ENCODE assay signal across 1 cellular context in genomic region chr19:56837892-56838679, GRCh38.
TF ChIP-seq lines count a peak whose summit lies in the region.

No MANE protein-coding gene starts in this region.

TF ChIP-seq in HepG2, 621 proteins besides CTCF, POLR2A, EP300 and RAD21 (continued from another document and continues in another):
- TF ChIP-seq ZUFSP (CRISPR knock-in tag; IDR thresholded peaks at IDR 0.05; ENCODE audit: borderline replicate concordance): no peak
- TF ChIP-seq TEAD3 (CRISPR knock-in tag; optimal IDR thresholded peaks at IDR 0.05; ENCODE audit: borderline replicate concordance): no peak
- TF ChIP-seq SIX1 (CRISPR knock-in tag; IDR thresholded peaks at IDR 0.05; ENCODE audit: borderline replicate concordance): no peak
- TF ChIP-seq ZBTB40 (IDR thresholded peaks at IDR 0.05): no peak
- TF ChIP-seq ZBTB40 (CRISPR knock-in tag; IDR thresholded peaks at IDR 0.05): 0 out of 2 replicates have a peak, but pooled peaks have one; percentile 0
- TF ChIP-seq KLF16 (CRISPR knock-in tag; IDR thresholded peaks at IDR 0.05): 0 out of 4 replicates have a peak, but pooled peaks of 1 of the 2 experiments have one; percentile 30
- no peak for TF ChIP-seq ZNF253 (CRISPR knock-in tag; IDR thresholded peaks at IDR 0.05; ENCODE audit: borderline replicate concordance)
- TF ChIP-seq ZNF274 (CRISPR knock-in tag; IDR thresholded peaks at IDR 0.05): no peak
- no peak for TF ChIP-seq ZNF598 (CRISPR knock-in tag; IDR thresholded peaks at IDR 0.05; ENCODE audit: borderline replicate concordance)
- no peak for TF ChIP-seq PHF21A (CRISPR knock-in tag; IDR thresholded peaks at IDR 0.05)
- no peak for TF ChIP-seq CSRNP2 (CRISPR knock-in tag; conservative IDR thresholded peaks at IDR 0.05; ENCODE audit: low read depth)
- TF ChIP-seq ZNF580 (CRISPR knock-in tag; IDR thresholded peaks at IDR 0.05; ENCODE audit: borderline replicate concordance, low read depth): no peak
- 0 out of 2 replicates have a peak, but pooled peaks have one; percentile 53 for TF ChIP-seq ETS1 (CRISPR knock-in tag; IDR thresholded peaks at IDR 0.05)
- no peak for TF ChIP-seq NCOA2 (CRISPR knock-in tag; IDR thresholded peaks at IDR 0.05)
- no peak for TF ChIP-seq MLXIP (CRISPR knock-in tag; IDR thresholded peaks at IDR 0.05; ENCODE audit: borderline replicate concordance)
- TF ChIP-seq MAZ (IDR thresholded peaks at IDR 0.05; ENCODE audit: borderline replicate concordance, low read depth, low read length): no peak
- TF ChIP-seq MAZ (CRISPR knock-in tag; IDR thresholded peaks at IDR 0.05; ENCODE audit: low read depth): 0 out of 2 replicates have a peak, but pooled peaks have one; percentile 11
- TF ChIP-seq FOXA1 (IDR thresholded peaks at IDR 0.05): no peak
- 0 out of 2 replicates have a peak, but pooled peaks have one; percentile 4 for TF ChIP-seq FOXA1 (CRISPR knock-in tag; IDR thresholded peaks at IDR 0.05)
- TF ChIP-seq SYNCRIP (IDR thresholded peaks at IDR 0.05; ENCODE audit: insufficient read depth, low read depth, low read length): no peak
- no peak for TF ChIP-seq MZF1 (CRISPR knock-in tag; IDR thresholded peaks at IDR 0.05; ENCODE audit: borderline replicate concordance)
- no peak for TF ChIP-seq ZNF3 (CRISPR knock-in tag; IDR thresholded peaks at IDR 0.05)
- no peak for TF ChIP-seq RXRB (CRISPR knock-in tag; IDR thresholded peaks at IDR 0.05; ENCODE audit: borderline replicate concordance)
- no peak for TF ChIP-seq ZNF333 (CRISPR knock-in tag; IDR thresholded peaks at IDR 0.05; ENCODE audit: borderline replicate concordance)
- no peak for TF ChIP-seq ZGPAT (CRISPR knock-in tag; IDR thresholded peaks at IDR 0.05)
- no peak for TF ChIP-seq ZBTB46 (CRISPR knock-in tag; IDR thresholded peaks at IDR 0.05; ENCODE audit: borderline replicate concordance)
- no peak for TF ChIP-seq CREM (IDR thresholded peaks at IDR 0.05)
- TF ChIP-seq CREM (CRISPR knock-in tag; IDR thresholded peaks at IDR 0.05): no peak
- no peak for TF ChIP-seq ZSCAN29 (CRISPR knock-in tag; conservative IDR thresholded peaks at IDR 0.05)
- no peak; the same call in 1 of the 2 replicates for TF ChIP-seq ZNF468 (CRISPR knock-in tag; IDR thresholded peaks at IDR 0.05)
- TF ChIP-seq FOXK1 (CRISPR knock-in tag; IDR thresholded peaks at IDR 0.05; ENCODE audit: borderline replicate concordance, low read depth): no peak
- TF ChIP-seq FOSL2 (CRISPR knock-in tag; IDR thresholded peaks at IDR 0.05): no peak
- TF ChIP-seq MXD4 (CRISPR knock-in tag; IDR thresholded peaks at IDR 0.05): no peak
- no peak for TF ChIP-seq FOXK2 (IDR thresholded peaks at IDR 0.05)
- no peak for TF ChIP-seq BRCA1 (CRISPR knock-in tag; IDR thresholded peaks at IDR 0.05)
- peak; percentile 73; the same call in 1 of the 2 replicates for TF ChIP-seq MTF1 (CRISPR knock-in tag; IDR thresholded peaks at IDR 0.05)
- TF ChIP-seq NFYC (CRISPR knock-in tag; IDR thresholded peaks at IDR 0.05): no peak
- TF ChIP-seq MEIS2 (CRISPR knock-in tag; IDR thresholded peaks at IDR 0.05): no peak
- no peak for TF ChIP-seq ZSCAN12 (CRISPR knock-in tag; IDR thresholded peaks at IDR 0.05)
- TF ChIP-seq CEBPG (CRISPR knock-in tag; IDR thresholded peaks at IDR 0.05): no peak; the same call in none of the 2 replicates
- TF ChIP-seq ZNF850 (CRISPR knock-in tag; conservative IDR thresholded peaks at IDR 0.05): no peak
- no peak for TF ChIP-seq ZNF446 (CRISPR knock-in tag; IDR thresholded peaks at IDR 0.05)
- peak; percentile 82 for TF ChIP-seq BHLHE40 (IDR thresholded peaks at IDR 0.05; ENCODE audit: low read length)
- TF ChIP-seq ZNF607 (CRISPR knock-in tag; IDR thresholded peaks at IDR 0.05; ENCODE audit: borderline replicate concordance): peak; percentile 64; the same call in 1 of the 2 replicates
- TF ChIP-seq SNAPC5 (CRISPR knock-in tag; IDR thresholded peaks at IDR 0.05; ENCODE audit: borderline replicate concordance): no peak
- no peak for TF ChIP-seq ZNF264 (CRISPR knock-in tag; IDR thresholded peaks at IDR 0.05)
- 0 out of 2 replicates have a peak, but pooled peaks have one; percentile 8 for TF ChIP-seq GATAD1 (CRISPR knock-in tag; IDR thresholded peaks at IDR 0.05)
